22 cellular contexts compared by ENCODE assay signal in genomic region chr13:60121288-60121687, GRCh38.
"Had no signal": no experiment of that assay in that cellular context is flagged by ENCODE, and none has a peak within 500 bp of the region (broad histone marks: within the 10 kb centered on the region; RNA-seq: fewer than 3 reads in every experiment).

No MANE protein-coding gene starts in this region.

- H3K4me3 ChIP-seq: esophagus squamous epithelium, gastrocnemius medialis, heart right ventricle, left lung, lower lobe of right lung, mucosa of descending colon had no signal

- DNase-seq: cortex of kidney; effector CD8-positive, alpha-beta T cell; effector memory CD8-positive, alpha-beta T cell; endodermal cell; esophagus squamous epithelium; foreskin fibroblast; foreskin melanocyte; gastrocnemius medialis; glutamatergic neuron; head of caudate nucleus; heart right ventricle; hippocampal formation; left cardiac atrium; left lung; left ventricle myocardium superior; lower lobe of right lung; mesenchymal stem cell; mucosa of descending colon; naive B cell; naive thymus-derived CD8-positive, alpha-beta T cell had no signal

- ATAC-seq: effector memory CD8-positive, alpha-beta T cell; esophagus mucosa; gastrocnemius medialis; heart right ventricle; left cardiac atrium; left lung; left ventricle myocardium superior; lower lobe of right lung; mucosa of descending colon; naive thymus-derived CD8-positive, alpha-beta T cell had no signal

- H3K36me3 ChIP-seq: esophagus squamous epithelium, gastrocnemius medialis, heart right ventricle, left lung, lower lobe of right lung had no signal

- H3K9me3 ChIP-seq: esophagus squamous epithelium, mucosa of descending colon had no signal

- H3K4me1 ChIP-seq: esophagus squamous epithelium, gastrocnemius medialis, heart right ventricle, left lung, lower lobe of right lung had no signal

- H3K27me3 ChIP-seq: esophagus squamous epithelium, gastrocnemius medialis, heart right ventricle, left lung had no signal

- H3K27ac ChIP-seq: epithelial cell of prostate, esophagus squamous epithelium, gastrocnemius medialis, heart right ventricle, left lung, lower lobe of right lung had no signal
